8 cellular contexts compared by ENCODE assay signal in genomic region chr7:36670585-36671431, GRCh38. TPM values are rescaled to one million over a fixed set of nuclear protein-coding genes. Genes with fewer than 3 reads are reported as not detected.
DNase-seq lines count a peak whose midpoint lies in the region; ATAC-seq, FAIRE-seq and TF ChIP-seq lines count a peak whose summit lies in the region.

No MANE protein-coding gene starts in this region.

- peaks cover 4% of the 10 kb centered on the region for H3K27me3 Mint-ChIP-seq in GM23338 (ENCODE audit: insufficient read depth, low read depth, poor library complexity)
- no peaks in the 10 kb centered on the region for H3K27me3 Mint-ChIP-seq in T-helper 1 cell treated with Interleukin-12 subunit alpha and Interleukin-12 subunit beta and Interleukin-4 antibody, amounts not matched to agents 30 μg/mL and 1 μg/mL, for 36 hours (ENCODE audit: low read depth)

- H3K36me3 Mint-ChIP-seq in GM23338 (ENCODE audit: low read depth), result no peaks in the 10 kb centered on the region
- H3K36me3 Mint-ChIP-seq in T-helper 1 cell treated with Interleukin-12 subunit alpha and Interleukin-12 subunit beta and Interleukin-4 antibody, amounts not matched to agents 30 μg/mL and 1 μg/mL, for 36 hours (ENCODE audit: low read depth), result peaks cover 14% of the 10 kb centered on the region

- no peak overlapping the region for H3K27ac Mint-ChIP-seq in GM23338
- H3K27ac Mint-ChIP-seq in T-helper 1 cell treated with Interleukin-12 subunit alpha and Interleukin-12 subunit beta and Interleukin-4 antibody, amounts not matched to agents 30 μg/mL and 1 μg/mL, for 36 hours, result no peak overlapping the region

- H3F3A ChIP-seq in GM23338 (replicated peaks; ENCODE audit: low read depth), result no peaks in the 10 kb centered on the region

- 80% methylated on average over 17 of the region's 17 CpGs for WGBS in right cardiac atrium
- 81 to 83% (median 83%) methylated on average over 17 of the region's 17 CpGs for WGBS in small intestine, 3 donors

- H3K36me3 ChIP-seq in GM23338 (ENCODE audit: insufficient read depth) (no peaks in the 10 kb centered on the region), small intestine (ENCODE audit: control insufficient read depth in 2 of 2, insufficient read depth in 2 of 2, low read length in 2 of 2) (no peaks in the 10 kb centered on the region)

- no peak overlapping the region for H2AFZ ChIP-seq in GM23338

- H3K79me2 ChIP-seq in GM23338 (replicated peaks; ENCODE audit: insufficient read depth), result no peaks in the 10 kb centered on the region

- no peaks in the 10 kb centered on the region for H4K20me1 ChIP-seq in GM23338 (replicated peaks; ENCODE audit: insufficient read depth)

- intact Hi-C loops in right cardiac atrium (cut with DNase I), result loop anchor here in 2 of 4 donors (5.0 kb wide), 1 partner anchor 184 kb away; no protein-coding TSS in a partner anchor

- no peak for FAIRE-seq in small intestine (lab: Jason Lieb, UNC)

- no peaks in the 10 kb centered on the region for H3K27me3 ChIP-seq in GM23338 (ENCODE audit: insufficient read depth)
- no peaks in the 10 kb centered on the region for H3K27me3 ChIP-seq in right cardiac atrium (ENCODE audit: control insufficient read depth, insufficient read depth)
- H3K27me3 ChIP-seq in small intestine (ENCODE audit: control insufficient read depth in 2 of 2, insufficient read depth in 2 of 2, low read length in 2 of 2), result no peaks in the 10 kb centered on the region

- no peaks in the 10 kb centered on the region for H3K4me1 ChIP-seq in GM23338 (ENCODE audit: insufficient read depth)
- H3K4me1 ChIP-seq in right cardiac atrium (ENCODE audit: control insufficient read depth, insufficient read depth, low read length), result no peaks in the 10 kb centered on the region
- H3K4me1 ChIP-seq in small intestine (ENCODE audit: control insufficient read depth in 2 of 2, insufficient read depth in 1 of 2, low read depth in 1 of 2, low read length in 1 of 2), result no peaks in the 10 kb centered on the region

- no peaks in the 10 kb centered on the region for H3K9me3 Mint-ChIP-seq in GM23338
- H3K9me3 Mint-ChIP-seq in T-helper 1 cell treated with Interleukin-12 subunit alpha and Interleukin-12 subunit beta and Interleukin-4 antibody, amounts not matched to agents 30 μg/mL and 1 μg/mL, for 36 hours, result no peaks in the 10 kb centered on the region

- peaks cover 2% of the 10 kb centered on the region; the same call in 2 of the 3 replicates for H3K4me1 Mint-ChIP-seq in GM23338
- H3K4me1 Mint-ChIP-seq in T-helper 1 cell treated with Interleukin-12 subunit alpha and Interleukin-12 subunit beta and Interleukin-4 antibody, amounts not matched to agents 30 μg/mL and 1 μg/mL, for 36 hours (ENCODE audit: low read depth), result peaks cover 27% of the 10 kb centered on the region

- H3K27ac ChIP-seq in GM23338 (ENCODE audit: low read depth) (no peak overlapping the region), right cardiac atrium (ENCODE audit: low read length) (no peak overlapping the region), small intestine (ENCODE audit: low read depth in 1 of 2, low read length in 1 of 2) (no peak overlapping the region)

- DNase-seq in DMS153 (lab: John Stamatoyannopoulos, UW) (peak; percentile 50), GM23338 (ENCODE audit: low spot score) (peak; percentile 83), NCI-H1105 (lab: John Stamatoyannopoulos, UW) (peak; percentile 56), amniotic epithelial cell (ENCODE audit: low read depth) (peak; percentile 56), right cardiac atrium (peak; percentile 18 to 59 (median 58)), small intestine (peak; percentile 82)

- H3K4me2 ChIP-seq in GM23338, result no peak overlapping the region

- ATAC-seq in GM23338 (peak; percentile 96), right cardiac atrium (peak; percentile 65 to 70), HG03196 (IDR thresholded peaks at IDR 0.05; ENCODE audit: unreplicated experiment) (no peak)

- H3K4me3 ChIP-seq in GM23338 (no peak overlapping the region), right cardiac atrium (ENCODE audit: low read length) (no peak overlapping the region), small intestine (ENCODE audit: low read depth in 1 of 2, low read length in 2 of 2) (no peak overlapping the region)

- no peaks in the 10 kb centered on the region for H3K9me3 ChIP-seq in right cardiac atrium (ENCODE audit: control insufficient read depth, low read length)
- H3K9me3 ChIP-seq in small intestine (ENCODE audit: control insufficient read depth, low read depth), result no peaks in the 10 kb centered on the region

- no peaks in the 10 kb centered on the region for H3K9me2 ChIP-seq in GM23338 (ENCODE audit: insufficient read depth)

- TF ChIP-seq CTCF in GM23338 (conservative IDR thresholded peaks at IDR 0.05; ENCODE audit: low read depth in 2 of 2), result peak; percentile 95 to 96

- no peak overlapping the region for H3K4me3 Mint-ChIP-seq in GM23338
- H3K4me3 Mint-ChIP-seq in T-helper 1 cell treated with Interleukin-12 subunit alpha and Interleukin-12 subunit beta and Interleukin-4 antibody, amounts not matched to agents 30 μg/mL and 1 μg/mL, for 36 hours, result peak overlapping the region; percentile 18

TF ChIP-seq in GM23338, 12 proteins besides CTCF, POLR2A, EP300 and RAD21 (continues in another document):
- no peak for TF ChIP-seq EZH2 (IDR thresholded peaks at IDR 0.05; ENCODE audit: low read depth, unreplicated experiment)
- no peak for TF ChIP-seq JUNB (IDR thresholded peaks at IDR 0.05; ENCODE audit: unreplicated experiment)
- TF ChIP-seq ETS1 (IDR thresholded peaks at IDR 0.05), result no peak
- no peak for TF ChIP-seq STAT1 (IDR thresholded peaks at IDR 0.05; ENCODE audit: unreplicated experiment)
- no peak for TF ChIP-seq NANOG (IDR thresholded peaks at IDR 0.05; ENCODE audit: borderline replicate concordance)

RNA-seq across cellular contexts. Expression of gene AOAH, which starts 53.5 kb away (rescaled TPM):
- not detected in 2 replicates for total RNA-seq in GM23338 (2014; rRNA removed; shearing (Covaris generic))
- polyA plus RNA-seq in GM23338 (2016; fragmentation: Nextera tagmentation; extraction: Ambion mirVana), result not detected in 2 replicates
- total RNA-seq in right cardiac atrium, result 1 to 10 TPM; 3.1 to 6.0 (median 4.6) TPM
- 1.1 TPM for polyA plus RNA-seq in right cardiac atrium
- 10 to 100 TPM in 1 of 3 donors, 1 to 10 TPM in 2; 2.9 to 12.7 (median 4.1) TPM for polyA plus RNA-seq in small intestine
